1 cellular context compared by ENCODE assay signal in genomic region chr1:21659099-21659923, GRCh38.
TF ChIP-seq lines count a peak whose summit lies in the region.

No MANE protein-coding gene starts in this region.

TF ChIP-seq in HepG2, 621 proteins besides CTCF, POLR2A, EP300 and RAD21 (continued from another document and continues in another):
- TF ChIP-seq CREBL2 (CRISPR knock-in tag; IDR thresholded peaks at IDR 0.05; ENCODE audit: borderline replicate concordance) (no peak), ZNF792 (CRISPR knock-in tag; IDR thresholded peaks at IDR 0.05) (peak; percentile 97), NFIB (CRISPR knock-in tag; IDR thresholded peaks at IDR 0.05; ENCODE audit: borderline replicate concordance) (0 out of 2 replicates have a peak, but pooled peaks have one; percentile 73), CBX1 (IDR thresholded peaks at IDR 0.05; ENCODE audit: low read depth) (no peak), ZNF362 (CRISPR knock-in tag; IDR thresholded peaks at IDR 0.05; ENCODE audit: borderline replicate concordance) (no peak), ATF4 (CRISPR knock-in tag; IDR thresholded peaks at IDR 0.05) (peak in 1 of 2 experiments; percentile 75; a peak in 2 of 4 replicates), NFYC (CRISPR knock-in tag; IDR thresholded peaks at IDR 0.05) (peak; percentile 44), SP5 (CRISPR knock-in tag; IDR thresholded peaks at IDR 0.05; ENCODE audit: borderline replicate concordance, low read depth) (peak; percentile 62), ZNF17 (CRISPR knock-in tag; IDR thresholded peaks at IDR 0.05) (no peak), ZUFSP (CRISPR knock-in tag; IDR thresholded peaks at IDR 0.05; ENCODE audit: borderline replicate concordance) (no peak), BATF2 (CRISPR knock-in tag; IDR thresholded peaks at IDR 0.05) (peak; percentile 77; the same call in 1 of the 2 replicates), JARID2 (CRISPR knock-in tag; IDR thresholded peaks at IDR 0.05; ENCODE audit: insufficient replicate concordance) (peak; percentile 98), TARDBP (CRISPR knock-in tag; IDR thresholded peaks at IDR 0.05) (peak; percentile 57; the same call in 1 of the 2 replicates), ZBTB42 (CRISPR knock-in tag; IDR thresholded peaks at IDR 0.05) (peak; percentile 95; the same call in 1 of the 2 replicates), CREB1 (IDR thresholded peaks at IDR 0.05) (no peak), CREB1 (CRISPR knock-in tag; IDR thresholded peaks at IDR 0.05) (peak; percentile 47; the same call in 1 of the 2 replicates), ZHX1 (CRISPR knock-in tag; IDR thresholded peaks at IDR 0.05; ENCODE audit: low read depth) (no peak), ZNF503 (CRISPR knock-in tag; IDR thresholded peaks at IDR 0.05) (peak; percentile 78), ZNF263 (CRISPR knock-in tag; IDR thresholded peaks at IDR 0.05) (peak; percentile 74), ZNF484 (CRISPR knock-in tag; IDR thresholded peaks at IDR 0.05; ENCODE audit: borderline replicate concordance, low read depth) (peak; percentile 91; the same call in 1 of the 2 replicates), PRDM15 (CRISPR knock-in tag; IDR thresholded peaks at IDR 0.05) (peak; percentile 80), MTF1 (CRISPR knock-in tag; IDR thresholded peaks at IDR 0.05) (peak; percentile 93), FOXP1 (IDR thresholded peaks at IDR 0.05) (no peak), FOXP1 (CRISPR knock-in tag; IDR thresholded peaks at IDR 0.05) (no peak; the same call in 1 of the 2 replicates), ZNF629 (CRISPR knock-in tag; conservative IDR thresholded peaks at IDR 0.05) (peak; percentile 54), CBX2 (IDR thresholded peaks at IDR 0.05; ENCODE audit: low read depth, low read length) (no peak), CBX2 (CRISPR knock-in tag; IDR thresholded peaks at IDR 0.05; ENCODE audit: low read depth) (no peak), EZH2 (conservative IDR thresholded peaks at IDR 0.05; ENCODE audit: low read depth, low read length) (no peak), ZKSCAN8 (CRISPR knock-in tag; IDR thresholded peaks at IDR 0.05; ENCODE audit: borderline replicate concordance) (peak; percentile 92), ZFP82 (CRISPR knock-in tag; IDR thresholded peaks at IDR 0.05; ENCODE audit: borderline replicate concordance) (peak; percentile 93), STAT6 (CRISPR knock-in tag; IDR thresholded peaks at IDR 0.05; ENCODE audit: borderline replicate concordance) (peak; percentile 88; the same call in 1 of the 2 replicates), ZNF597 (CRISPR knock-in tag; IDR thresholded peaks at IDR 0.05) (no peak), ATF3 (CRISPR knock-in tag; IDR thresholded peaks at IDR 0.05) (peak; percentile 82), ELF1 (CRISPR knock-in tag; IDR thresholded peaks at IDR 0.05) (peak; percentile 59; the same call in 1 of the 2 replicates), ZNF468 (CRISPR knock-in tag; IDR thresholded peaks at IDR 0.05) (no peak), ZFYVE20 (CRISPR knock-in tag; IDR thresholded peaks at IDR 0.05; ENCODE audit: borderline replicate concordance, low read depth) (0 out of 2 replicates have a peak, but pooled peaks have one; percentile 58), ZNF430 (CRISPR knock-in tag; IDR thresholded peaks at IDR 0.05) (peak; percentile 99), ZNF576 (CRISPR knock-in tag; IDR thresholded peaks at IDR 0.05) (0 out of 2 replicates have a peak, but pooled peaks have one; percentile 84), NCOR1 (IDR thresholded peaks at IDR 0.05; ENCODE audit: borderline replicate concordance, low read length) (no peak), CCAR2 (optimal IDR thresholded peaks at IDR 0.05; ENCODE audit: low read depth, low read length) (no peak), NPAS2 (CRISPR knock-in tag; IDR thresholded peaks at IDR 0.05; ENCODE audit: borderline replicate concordance) (no peak)
